Comparison of ENCODE assay signal across 16 cellular contexts in the genomic region with DNA sequence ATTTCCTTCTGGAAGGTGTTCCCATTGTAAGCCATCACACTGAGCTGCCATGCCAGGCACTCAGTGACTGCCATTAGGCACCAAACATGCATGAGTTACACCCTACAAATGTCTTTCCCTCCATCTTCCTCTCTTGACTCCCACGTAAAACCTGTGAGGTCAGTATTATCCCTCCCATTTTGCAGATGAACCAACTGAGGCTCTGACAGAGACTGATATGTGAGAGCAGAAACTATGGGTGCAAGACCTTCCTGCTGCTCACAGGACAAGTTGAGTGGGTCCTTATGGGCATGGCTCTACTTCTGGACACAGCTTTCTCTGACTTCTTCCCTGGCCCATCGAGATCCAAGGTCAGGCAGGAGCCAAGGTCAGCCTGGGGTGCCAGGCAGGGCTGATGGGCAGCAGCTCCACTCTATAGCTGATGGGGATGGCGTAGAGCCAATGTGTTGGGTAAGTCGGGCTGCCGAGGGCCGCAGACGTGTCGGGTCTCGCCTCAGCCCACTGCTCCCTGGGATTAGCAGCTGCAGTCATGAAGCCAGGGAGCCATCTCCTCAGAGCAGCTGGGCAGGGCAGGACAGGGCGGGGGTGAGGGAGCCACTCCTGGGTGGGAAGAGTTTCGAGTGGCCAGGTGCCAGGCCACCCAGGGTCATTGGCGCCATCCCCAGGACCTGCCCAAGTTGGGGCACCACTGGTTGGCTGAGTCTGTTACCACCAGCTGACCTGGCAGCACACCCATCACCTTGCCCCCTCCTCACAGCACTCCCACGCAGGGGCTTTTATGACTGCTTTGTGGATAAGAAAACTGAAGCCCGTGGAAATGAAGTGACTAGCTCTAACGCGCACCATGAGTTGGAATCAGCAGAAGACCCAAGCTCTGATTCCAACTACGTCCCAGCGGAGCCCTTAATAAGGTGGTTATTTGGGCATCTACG.
DNase-seq lines count a peak whose midpoint lies in the region; ATAC-seq, FAIRE-seq and TF ChIP-seq lines count a peak whose summit lies in the region.
"Had no signal": no experiment of that assay in that cellular context is flagged by ENCODE, and none has a peak within 500 bp of the region (broad histone marks: within the 10 kb centered on the region; RNA-seq: fewer than 3 reads in every experiment).

No MANE protein-coding gene starts in this region.

- H3K27me3 Mint-ChIP-seq in activated T-helper 2 cell treated with anti-CD3 and anti-CD28 coated beads, Interferon-gamma antibody, Interleukin-2, Interleukin-4, amounts not matched to agents 10 μg/mL and 5 μg/mL and 100 μg/mL, durations not matched to agents 14 hours and 24 hours and 36 hours (ENCODE audit: low read depth): no peaks in the 10 kb centered on the region

- H3K79me2 ChIP-seq in K562 (ENCODE audit: control insufficient read depth, insufficient read depth, low read length): no peaks in the 10 kb centered on the region

- no peaks in the 10 kb centered on the region for H3K4me1 Mint-ChIP-seq in activated T-helper 2 cell treated with anti-CD3 and anti-CD28 coated beads, Interferon-gamma antibody, Interleukin-2, Interleukin-4, amounts not matched to agents 10 μg/mL and 5 μg/mL and 100 μg/mL, durations not matched to agents 14 hours and 24 hours and 36 hours (ENCODE audit: low read depth)

- H4K8ac ChIP-seq in neuronal stem cell (ENCODE audit: low read depth, low read length): no peak overlapping the region

- WGBS in K562 (ENCODE audit: insufficient coverage, low coverage, missing lambda C conversion rate): 17% methylated on average over 19 of the region's 19 CpGs
- WGBS in neuronal stem cell (ENCODE audit: extremely low coverage in 2 of 2, insufficient read length in 2 of 2, insufficient replicate concordance in 1 of 2), 2 donors: no CpG with 5 or more reads among the region's 19 CpGs
- 76 to 82% (median 76%) methylated on average over 18 to 19 of the region's 19 CpGs for WGBS in spleen, 5 donors

- TF ChIP-seq EP300 in K562 (IDR thresholded peaks at IDR 0.05; ENCODE audit: low read length): no peak

- H2BK5ac ChIP-seq in neuronal stem cell (ENCODE audit: low read length): no peak overlapping the region

- no peak overlapping the region for H3K4me2 ChIP-seq in K562 (ENCODE audit: insufficient read depth, low read length)
- H3K4me2 ChIP-seq in neuronal stem cell (ENCODE audit: insufficient read depth, low read length, poor library complexity, severe bottlenecking): no peak overlapping the region
- H3K4me2 ChIP-seq: SK-N-SH had no signal

- no peaks in the 10 kb centered on the region for H3K9me1 ChIP-seq in K562 (ENCODE audit: control insufficient read depth, insufficient read depth, low read length)

- 0 out of 2 replicates have a peak, but pooled peaks cover 3% of the 10 kb centered on the region for H4K20me1 ChIP-seq in K562 (replicated peaks; ENCODE audit: control insufficient read depth, insufficient read depth, low read length)

- H4K91ac ChIP-seq in neuronal stem cell (ENCODE audit: low read depth, low read length, poor library complexity): no peak overlapping the region

- no peak overlapping the region for H3K14ac ChIP-seq in neuronal stem cell (ENCODE audit: low read length)

- TF ChIP-seq POLR2A in K562 (conservative IDR thresholded peaks at IDR 0.05) (no peak), spleen (IDR thresholded peaks at IDR 0.05) (no peak)

- no peak for FAIRE-seq in K562 (lab: Jason Lieb, UNC)
- FAIRE-seq: H54 had no signal

- TF ChIP-seq CTCF in K562 (IDR thresholded peaks at IDR 0.05 in 2 of 3, conservative IDR thresholded peaks at IDR 0.05 in 1 of 3; ENCODE audit: insufficient read depth in 2 of 3, low read depth in 1 of 3, low read length in 3 of 3) (no peak), spleen (IDR thresholded peaks at IDR 0.05 in 8 of 11, conservative IDR thresholded peaks at IDR 0.05 in 3 of 11) (no peak)

- DNase-seq in DMS79 treated with DMSO at 0.1 percent for 48 hours (lab: John Stamatoyannopoulos, UW): peak; percentile 43
- DNase-seq in NCI-H1105 (lab: John Stamatoyannopoulos, UW): peak; percentile 79
- DNase-seq in K562 (ENCODE audit: extremely low read depth in 1 of 4, low spot score in 3 of 4): no peak
- no peak for DNase-seq in neuronal stem cell (ENCODE audit: low spot score)
- DNase-seq in spleen: no peak
- DNase-seq in activated T-helper 2 cell treated with anti-CD3 and anti-CD28 coated beads, Interferon-gamma antibody, Interleukin-2, Interleukin-4, amounts not matched to agents 10 μg/mL and 5 μg/mL and 100 μg/mL, durations not matched to agents 14 hours and 24 hours and 36 hours (ENCODE audit: low spot score): no peak
- no peak for DNase-seq in SK-N-DZ (ENCODE audit: low spot score)
- DNase-seq: activated CD4-positive, CD25-positive, alpha-beta regulatory T cell treated with anti-CD3 and anti-CD28 coated beads, Interleukin-2, amount 50 U/mL, for 72 hours; COR-L47; immature natural killer cell; NCI-H1092 treated with DMSO at 0.1 percent for 48 hours; SK-N-SH; T-helper 9 cell had no signal

- H2BK120ac ChIP-seq in neuronal stem cell (ENCODE audit: low read depth, low read length): no peak overlapping the region

- no peak overlapping the region for H2AFZ ChIP-seq in K562 (ENCODE audit: low read depth, low read length)
- no peak overlapping the region for H2AFZ ChIP-seq in neuronal stem cell (ENCODE audit: low read length)

- H3K36me3 Mint-ChIP-seq in activated T-helper 2 cell treated with anti-CD3 and anti-CD28 coated beads, Interferon-gamma antibody, Interleukin-2, Interleukin-4, amounts not matched to agents 10 μg/mL and 5 μg/mL and 100 μg/mL, durations not matched to agents 14 hours and 24 hours and 36 hours (ENCODE audit: low read depth): no peaks in the 10 kb centered on the region
- H3K36me3 Mint-ChIP-seq: IgD-negative memory B cell, immature natural killer cell had no signal

- no peak overlapping the region for H3K4me3 Mint-ChIP-seq in activated T-helper 2 cell treated with anti-CD3 and anti-CD28 coated beads, Interferon-gamma antibody, Interleukin-2, Interleukin-4, amounts not matched to agents 10 μg/mL and 5 μg/mL and 100 μg/mL, durations not matched to agents 14 hours and 24 hours and 36 hours (ENCODE audit: low read depth)
- H3K4me3 Mint-ChIP-seq: IgD-negative memory B cell, immature natural killer cell had no signal

- intact Hi-C loops in K562 (cut with micrococcal nuclease): no loop called here
- intact Hi-C loops in spleen (cut with DNase I; ENCODE audit: low total_unique reads): no loop called here
- intact Hi-C loops in activated T-helper 2 cell treated with anti-CD3 and anti-CD28 coated beads, Interferon-gamma antibody, Interleukin-2, Interleukin-4, amounts not matched to agents 10 μg/mL and 5 μg/mL and 100 μg/mL, durations not matched to agents 14 hours and 24 hours and 36 hours (cut with micrococcal nuclease): no loop called here

- H3K4ac ChIP-seq in neuronal stem cell (ENCODE audit: low read length): no peak overlapping the region

- H3K4me1 ChIP-seq in K562 (replicated peaks in 1 of 2; ENCODE audit: control insufficient read depth in 2 of 2, insufficient read depth in 2 of 2, low read length in 2 of 2) (peaks cover 4 to 20% of the 10 kb centered on the region in 2 experiments; a peak in 4 of 5 replicates), neuronal stem cell (ENCODE audit: control insufficient read depth in 2 of 2, insufficient read depth in 1 of 2, low read depth in 1 of 2, low read length in 2 of 2) (peaks cover 0 to 2% of the 10 kb centered on the region in 2 donors), spleen (peaks cover 5 to 26% (median 14%) of the 10 kb centered on the region in 6 donors)

- H3K27ac ChIP-seq in K562 (ENCODE audit: extremely low read depth, low read depth, low read length) (no peak overlapping the region), neuronal stem cell (replicated peaks; ENCODE audit: low read length) (no peak overlapping the region), spleen (peak overlapping the region in 3 of 8 donors; percentile 3 to 29 (median 16))
- H3K27ac ChIP-seq: adrenal gland had no signal

- in situ Hi-C loops in K562 (cut with MboI): no loop called here

- H3K9me3 Mint-ChIP-seq in activated T-helper 2 cell treated with anti-CD3 and anti-CD28 coated beads, Interferon-gamma antibody, Interleukin-2, Interleukin-4, amounts not matched to agents 10 μg/mL and 5 μg/mL and 100 μg/mL, durations not matched to agents 14 hours and 24 hours and 36 hours: no peaks in the 10 kb centered on the region
- H3K9me3 Mint-ChIP-seq: immature natural killer cell had no signal

- H2BK15ac ChIP-seq in neuronal stem cell (ENCODE audit: low read length): peak overlapping the region; percentile 57

- H2BK12ac ChIP-seq in neuronal stem cell (ENCODE audit: low read length): no peak overlapping the region

- TF ChIP-seq RAD21 in K562 (CRISPR knock-in tag; conservative IDR thresholded peaks at IDR 0.05 in 1 of 2, IDR thresholded peaks at IDR 0.05 in 1 of 2): no peak

- peak overlapping the region; percentile 67 for H3K18ac ChIP-seq in neuronal stem cell (ENCODE audit: low read length)

- no peak overlapping the region for H3K23ac ChIP-seq in neuronal stem cell (ENCODE audit: low read depth, low read length, poor library complexity)

- H3K79me1 ChIP-seq in neuronal stem cell (ENCODE audit: low read depth, low read length): no peaks in the 10 kb centered on the region

- no peaks in the 10 kb centered on the region for H3K36me3 ChIP-seq in K562 (ENCODE audit: control insufficient read depth, insufficient read depth, low read length)
- H3K36me3 ChIP-seq in neuronal stem cell (replicated peaks in 1 of 2; ENCODE audit: control insufficient read depth in 2 of 2, insufficient read depth in 2 of 2, low read length in 2 of 2): no peaks in the 10 kb centered on the region
- no peaks in the 10 kb centered on the region for H3K36me3 ChIP-seq in spleen
- H3K36me3 ChIP-seq: adrenal gland had no signal

- no peak for ATAC-seq in K562

- peaks cover 5 to 48% of the 10 kb centered on the region in 2 experiments; a peak in 4 of 5 replicates for H3K27me3 ChIP-seq in K562 (ENCODE audit: control insufficient read depth in 2 of 2, insufficient read depth in 2 of 2, low read length in 2 of 2)
- peaks cover 0 to 7% (median 0%) of the 10 kb centered on the region in 3 experiments for H3K27me3 ChIP-seq in neuronal stem cell (ENCODE audit: control insufficient read depth in 3 of 3, insufficient read depth in 3 of 3, low read depth in 1 of 3, low read length in 3 of 3)
- no peaks in the 10 kb centered on the region for H3K27me3 ChIP-seq in spleen (replicated peaks in 1 of 7)
- H3K27me3 ChIP-seq: adrenal gland had no signal

- CTCF ChIA-PET in K562 (lab: Yijun Ruan, JAX; ENCODE audit: low intra/inter-chr PET ratio): no interaction called here

- H3K9me3 ChIP-seq in K562 (replicated peaks; ENCODE audit: control insufficient read depth, insufficient read depth, low read depth, low read length) (no peaks in the 10 kb centered on the region), neuronal stem cell (replicated peaks in 1 of 2; ENCODE audit: control insufficient read depth in 2 of 2, insufficient read depth in 1 of 2, low read depth in 1 of 2, low read length in 2 of 2) (peaks cover 0 to 3% of the 10 kb centered on the region in 2 donors), spleen (no peaks in the 10 kb centered on the region)
- H3K9me3 ChIP-seq: adrenal gland, SK-N-SH had no signal

- peak overlapping the region; percentile 7 for H2AK5ac ChIP-seq in neuronal stem cell (ENCODE audit: low read depth, low read length)

- H3K9ac ChIP-seq in K562 (ENCODE audit: insufficient read depth in 1 of 2, low read depth in 2 of 2, low read length in 2 of 2) (peak overlapping the region in 1 of 2 experiments; percentile 15; a peak in 1 of 4 replicates), neuronal stem cell (ENCODE audit: low read depth, low read length, poor library complexity) (no peak overlapping the region)
- H3K9ac ChIP-seq: SK-N-SH had no signal

- POLR2A ChIA-PET in K562 (lab: Yijun Ruan, JAX): interaction anchor here (0.7 to 1.7 kb wide), 3 partner anchors 15 to 464 kb away, joined by 3 to 6 read pairs (median 3); no protein-coding TSS in a partner anchor

- no peak overlapping the region for H3K27ac Mint-ChIP-seq in activated T-helper 2 cell treated with anti-CD3 and anti-CD28 coated beads, Interferon-gamma antibody, Interleukin-2, Interleukin-4, amounts not matched to agents 10 μg/mL and 5 μg/mL and 100 μg/mL, durations not matched to agents 14 hours and 24 hours and 36 hours
- H3K27ac Mint-ChIP-seq: IgD-negative memory B cell, immature natural killer cell had no signal

- BruUV-seq in K562 (replicated peaks; lab: Mats Ljungman, UMichigan): no TSS peak

- no peak overlapping the region for H3K4me3 ChIP-seq in K562
- H3K4me3 ChIP-seq in neuronal stem cell (ENCODE audit: low read length in 2 of 2): peak overlapping the region in 1 of 2 donors; percentile 12
- no peak overlapping the region for H3K4me3 ChIP-seq in spleen
- H3K4me3 ChIP-seq: adrenal gland had no signal

Comparison
In these comparisons a context has a peak if more than half of its experiments do, and no peak if none do; other contexts are left out.
1. DNase-seq: peak in DMS79 treated with DMSO at 0.1 percent for 48 hours (single experiment) and NCI-H1105 (single experiment); none in K562 (0 of 4), neuronal stem cell (single experiment), spleen (single experiment), activated T-helper 2 cell treated with anti-CD3 and anti-CD28 coated beads, Interferon-gamma antibody, Interleukin-2, Interleukin-4, amounts not matched to agents 10 μg/mL and 5 μg/mL and 100 μg/mL, durations not matched to agents 14 hours and 24 hours and 36 hours (single experiment) and SK-N-DZ (single experiment).